30 cellular contexts compared by ENCODE assay signal in the genomic region with DNA sequence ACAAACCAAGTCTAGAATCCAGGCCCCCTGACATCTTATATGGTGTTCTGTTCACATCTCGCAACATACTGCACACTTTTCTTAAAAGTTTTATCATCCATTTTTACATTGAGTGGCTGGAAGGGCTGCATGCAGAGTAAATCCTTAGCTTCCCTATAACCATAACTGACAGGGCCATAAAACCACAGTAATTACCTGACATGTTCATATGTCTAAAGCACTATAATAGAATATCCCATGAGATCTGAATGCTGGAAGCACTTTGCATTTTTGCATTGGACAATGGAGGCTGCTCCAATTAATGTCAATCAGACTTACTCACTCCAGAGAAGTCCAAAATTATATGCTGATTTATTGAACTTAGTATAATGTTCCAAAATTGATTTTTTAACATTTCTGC.
"Had no signal": no experiment of that assay in that cellular context is flagged by ENCODE, and none has a peak within 500 bp of the region (broad histone marks: within the 10 kb centered on the region; RNA-seq: fewer than 3 reads in every experiment).

No MANE protein-coding gene starts in this region.

- ATAC-seq: activated naive CD4-positive, alpha-beta T cell treated with anti-CD3 and anti-CD28 coated beads, Interleukin-2, amount 50 U/mL, for 72 hours; activated T-cell treated with anti-CD3 and anti-CD28 coated beads, Interleukin-2, amount 50 U/mL, for 72 hours; foreskin keratinocyte; gastrocnemius medialis; heart left ventricle; WTC11 had no signal

- H3K27me3 ChIP-seq: ascending aorta, breast epithelium, cardiac muscle cell, dorsolateral prefrontal cortex, esophagus muscularis mucosa, gastrocnemius medialis had no signal

- H3K36me3 ChIP-seq: ascending aorta, breast epithelium, cardiac muscle cell, esophagus muscularis mucosa, gastrocnemius medialis, heart left ventricle had no signal

- H3K9me3 ChIP-seq: gastrocnemius medialis had no signal

- H3K4me3 ChIP-seq: ascending aorta, breast epithelium, cardiac muscle cell, coronary artery, dorsolateral prefrontal cortex, esophagus muscularis mucosa, gastrocnemius medialis, heart left ventricle had no signal

- H3K27ac ChIP-seq: ascending aorta, breast epithelium, cardiac muscle cell, coronary artery, dorsolateral prefrontal cortex, esophagus muscularis mucosa, foreskin keratinocyte, gastrocnemius medialis, heart left ventricle, VCaP had no signal

- DNase-seq: activated CD4-positive, alpha-beta memory T cell treated with anti-CD3 and anti-CD28 coated beads, Interleukin-2, amount 10 ng/mL, durations not matched to agents 7 days and 5 days; activated CD4-positive, alpha-beta T cell treated with anti-CD3 and anti-CD28 coated beads for 1 hour; activated CD4-positive, alpha-beta T cell treated with anti-CD3 and anti-CD28 coated beads for 4 hours; activated CD4-positive, alpha-beta T cell treated with anti-CD3 and anti-CD28 coated beads, Interleukin-2, amount 10 ng/mL, durations not matched to agents 7 days and 5 days; activated CD4-positive, alpha-beta T cell treated with anti-CD3 and anti-CD28 coated beads, Interleukin-2, amount 50 U/mL, for 4 hours; activated CD8-positive, alpha-beta memory T cell treated with anti-CD3 and anti-CD28 coated beads, Interleukin-2, amount 50 U/mL, for 48 hours; activated gamma-delta T cell; activated naive CD4-positive, alpha-beta T cell; activated naive CD4-positive, alpha-beta T cell treated with anti-CD3 and anti-CD28 coated beads, Interleukin-2, amount 10 ng/mL, durations not matched to agents 7 days and 5 days; activated naive CD8-positive, alpha-beta T cell treated with anti-CD3 and anti-CD28 coated beads, Interleukin-2, amount 10 ng/mL, durations not matched to agents 7 days and 5 days; activated T-cell treated with anti-CD3 and anti-CD28 coated beads for 4 hours; activated T-cell treated with anti-CD3 and anti-CD28 coated beads, Interleukin-2, amount 50 U/mL, for 24 hours; activated T-cell treated with anti-CD3 and anti-CD28 coated beads, Interleukin-2, amount 50 U/mL, for 72 hours; central memory CD4-positive, alpha-beta T cell; dorsolateral prefrontal cortex; effector memory CD4-positive, alpha-beta T cell; erythroblast; foreskin keratinocyte; gastrocnemius medialis; glutamatergic neuron; heart left ventricle; T-helper 2 cell had no signal
